Comparison of ENCODE assay signal across 1 cellular context in the genomic region with DNA sequence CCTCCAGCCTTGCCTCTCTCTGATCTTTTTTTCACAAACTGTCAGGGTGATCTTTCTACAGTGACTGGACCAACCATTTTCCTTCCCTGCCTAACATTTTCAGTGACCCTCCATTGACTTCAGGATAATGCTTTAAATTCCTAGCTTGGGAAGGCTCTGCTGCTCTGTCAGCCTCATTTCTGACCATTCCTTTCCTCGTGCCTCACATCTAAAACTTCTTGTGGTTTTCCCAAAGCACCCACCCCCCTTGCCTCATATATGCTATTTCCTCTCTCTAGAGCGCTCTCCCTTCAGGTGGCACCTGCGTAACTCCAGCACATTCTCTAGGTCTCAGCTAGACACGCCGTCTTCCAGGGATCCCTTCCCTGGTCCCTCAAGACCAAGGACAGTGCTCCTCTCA.
TF ChIP-seq lines count a peak whose summit lies in the region.

No MANE protein-coding gene starts in this region.

TF ChIP-seq in GM23338, 12 proteins besides CTCF, POLR2A, EP300 and RAD21 (continued from another document):
- TF ChIP-seq, protein P1, sequence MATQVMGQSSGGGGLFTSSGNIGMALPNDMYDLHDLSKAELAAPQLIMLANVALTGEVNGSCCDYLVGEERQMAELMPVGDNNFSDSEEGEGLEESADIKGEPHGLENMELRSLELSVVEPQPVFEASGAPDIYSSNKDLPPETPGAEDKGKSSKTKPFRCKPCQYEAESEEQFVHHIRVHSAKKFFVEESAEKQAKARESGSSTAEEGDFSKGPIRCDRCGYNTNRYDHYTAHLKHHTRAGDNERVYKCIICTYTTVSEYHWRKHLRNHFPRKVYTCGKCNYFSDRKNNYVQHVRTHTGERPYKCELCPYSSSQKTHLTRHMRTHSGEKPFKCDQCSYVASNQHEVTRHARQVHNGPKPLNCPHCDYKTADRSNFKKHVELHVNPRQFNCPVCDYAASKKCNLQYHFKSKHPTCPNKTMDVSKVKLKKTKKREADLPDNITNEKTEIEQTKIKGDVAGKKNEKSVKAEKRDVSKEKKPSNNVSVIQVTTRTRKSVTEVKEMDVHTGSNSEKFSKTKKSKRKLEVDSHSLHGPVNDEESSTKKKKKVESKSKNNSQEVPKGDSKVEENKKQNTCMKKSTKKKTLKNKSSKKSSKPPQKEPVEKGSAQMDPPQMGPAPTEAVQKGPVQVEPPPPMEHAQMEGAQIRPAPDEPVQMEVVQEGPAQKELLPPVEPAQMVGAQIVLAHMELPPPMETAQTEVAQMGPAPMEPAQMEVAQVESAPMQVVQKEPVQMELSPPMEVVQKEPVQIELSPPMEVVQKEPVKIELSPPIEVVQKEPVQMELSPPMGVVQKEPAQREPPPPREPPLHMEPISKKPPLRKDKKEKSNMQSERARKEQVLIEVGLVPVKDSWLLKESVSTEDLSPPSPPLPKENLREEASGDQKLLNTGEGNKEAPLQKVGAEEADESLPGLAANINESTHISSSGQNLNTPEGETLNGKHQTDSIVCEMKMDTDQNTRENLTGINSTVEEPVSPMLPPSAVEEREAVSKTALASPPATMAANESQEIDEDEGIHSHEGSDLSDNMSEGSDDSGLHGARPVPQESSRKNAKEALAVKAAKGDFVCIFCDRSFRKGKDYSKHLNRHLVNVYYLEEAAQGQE (IDR thresholded peaks at IDR 0.05; ENCODE audit: unreplicated experiment) = no peak
- TF ChIP-seq, protein P2, sequence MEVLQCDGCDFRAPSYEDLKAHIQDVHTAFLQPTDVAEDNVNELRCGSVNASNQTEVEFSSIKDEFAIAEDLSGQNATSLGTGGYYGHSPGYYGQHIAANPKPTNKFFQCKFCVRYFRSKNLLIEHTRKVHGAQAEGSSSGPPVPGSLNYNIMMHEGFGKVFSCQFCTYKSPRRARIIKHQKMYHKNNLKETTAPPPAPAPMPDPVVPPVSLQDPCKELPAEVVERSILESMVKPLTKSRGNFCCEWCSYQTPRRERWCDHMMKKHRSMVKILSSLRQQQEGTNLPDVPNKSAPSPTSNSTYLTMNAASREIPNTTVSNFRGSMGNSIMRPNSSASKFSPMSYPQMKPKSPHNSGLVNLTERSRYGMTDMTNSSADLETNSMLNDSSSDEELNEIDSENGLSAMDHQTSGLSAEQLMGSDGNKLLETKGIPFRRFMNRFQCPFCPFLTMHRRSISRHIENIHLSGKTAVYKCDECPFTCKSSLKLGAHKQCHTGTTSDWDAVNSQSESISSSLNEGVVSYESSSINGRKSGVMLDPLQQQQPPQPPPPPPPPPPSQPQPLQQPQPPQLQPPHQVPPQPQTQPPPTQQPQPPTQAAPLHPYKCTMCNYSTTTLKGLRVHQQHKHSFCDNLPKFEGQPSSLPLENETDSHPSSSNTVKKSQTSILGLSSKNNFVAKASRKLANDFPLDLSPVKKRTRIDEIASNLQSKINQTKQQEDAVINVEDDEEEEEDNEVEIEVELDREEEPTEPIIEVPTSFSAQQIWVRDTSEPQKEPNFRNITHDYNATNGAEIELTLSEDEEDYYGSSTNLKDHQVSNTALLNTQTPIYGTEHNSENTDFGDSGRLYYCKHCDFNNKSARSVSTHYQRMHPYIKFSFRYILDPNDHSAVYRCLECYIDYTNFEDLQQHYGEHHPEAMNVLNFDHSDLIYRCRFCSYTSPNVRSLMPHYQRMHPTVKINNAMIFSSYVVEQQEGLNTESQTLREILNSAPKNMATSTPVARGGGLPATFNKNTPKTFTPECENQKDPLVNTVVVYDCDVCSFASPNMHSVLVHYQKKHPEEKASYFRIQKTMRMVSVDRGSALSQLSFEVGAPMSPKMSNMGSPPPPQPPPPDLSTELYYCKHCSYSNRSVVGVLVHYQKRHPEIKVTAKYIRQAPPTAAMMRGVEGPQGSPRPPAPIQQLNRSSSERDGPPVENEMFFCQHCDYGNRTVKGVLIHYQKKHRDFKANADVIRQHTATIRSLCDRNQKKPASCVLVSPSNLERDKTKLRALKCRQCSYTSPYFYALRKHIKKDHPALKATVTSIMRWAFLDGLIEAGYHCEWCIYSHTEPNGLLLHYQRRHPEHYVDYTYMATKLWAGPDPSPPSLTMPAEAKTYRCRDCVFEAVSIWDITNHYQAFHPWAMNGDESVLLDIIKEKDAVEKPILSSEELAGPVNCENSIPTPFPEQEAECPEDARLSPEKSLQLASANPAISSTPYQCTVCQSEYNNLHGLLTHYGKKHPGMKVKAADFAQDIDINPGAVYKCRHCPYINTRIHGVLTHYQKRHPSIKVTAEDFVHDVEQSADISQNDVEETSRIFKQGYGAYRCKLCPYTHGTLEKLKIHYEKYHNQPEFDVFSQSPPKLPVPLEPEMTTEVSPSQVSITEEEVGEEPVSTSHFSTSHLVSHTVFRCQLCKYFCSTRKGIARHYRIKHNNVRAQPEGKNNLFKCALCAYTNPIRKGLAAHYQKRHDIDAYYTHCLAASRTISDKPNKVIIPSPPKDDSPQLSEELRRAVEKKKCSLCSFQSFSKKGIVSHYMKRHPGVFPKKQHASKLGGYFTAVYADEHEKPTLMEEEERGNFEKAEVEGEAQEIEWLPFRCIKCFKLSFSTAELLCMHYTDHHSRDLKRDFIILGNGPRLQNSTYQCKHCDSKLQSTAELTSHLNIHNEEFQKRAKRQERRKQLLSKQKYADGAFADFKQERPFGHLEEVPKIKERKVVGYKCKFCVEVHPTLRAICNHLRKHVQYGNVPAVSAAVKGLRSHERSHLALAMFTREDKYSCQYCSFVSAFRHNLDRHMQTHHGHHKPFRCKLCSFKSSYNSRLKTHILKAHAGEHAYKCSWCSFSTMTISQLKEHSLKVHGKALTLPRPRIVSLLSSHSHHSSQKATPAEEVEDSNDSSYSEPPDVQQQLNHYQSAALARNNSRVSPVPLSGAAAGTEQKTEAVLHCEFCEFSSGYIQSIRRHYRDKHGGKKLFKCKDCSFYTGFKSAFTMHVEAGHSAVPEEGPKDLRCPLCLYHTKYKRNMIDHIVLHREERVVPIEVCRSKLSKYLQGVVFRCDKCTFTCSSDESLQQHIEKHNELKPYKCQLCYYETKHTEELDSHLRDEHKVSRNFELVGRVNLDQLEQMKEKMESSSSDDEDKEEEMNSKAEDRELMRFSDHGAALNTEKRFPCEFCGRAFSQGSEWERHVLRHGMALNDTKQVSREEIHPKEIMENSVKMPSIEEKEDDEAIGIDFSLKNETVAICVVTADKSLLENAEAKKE (CRISPR knock-in tag; IDR thresholded peaks at IDR 0.05) = no peak
- TF ChIP-seq NANOG (IDR thresholded peaks at IDR 0.05; ENCODE audit: borderline replicate concordance) (no peak), POLR2AphosphoS5 (IDR thresholded peaks at IDR 0.05; ENCODE audit: low read depth) (no peak), ZNF114 (CRISPR knock-in tag; IDR thresholded peaks at IDR 0.05) (no peak), EZH2phosphoT487 (IDR thresholded peaks at IDR 0.05; ENCODE audit: unreplicated experiment) (no peak), JUNB (IDR thresholded peaks at IDR 0.05; ENCODE audit: unreplicated experiment) (no peak), EZH2 (IDR thresholded peaks at IDR 0.05; ENCODE audit: low read depth, unreplicated experiment) (no peak), STAT1 (IDR thresholded peaks at IDR 0.05; ENCODE audit: unreplicated experiment) (no peak)
- TF ChIP-seq, protein P3, sequence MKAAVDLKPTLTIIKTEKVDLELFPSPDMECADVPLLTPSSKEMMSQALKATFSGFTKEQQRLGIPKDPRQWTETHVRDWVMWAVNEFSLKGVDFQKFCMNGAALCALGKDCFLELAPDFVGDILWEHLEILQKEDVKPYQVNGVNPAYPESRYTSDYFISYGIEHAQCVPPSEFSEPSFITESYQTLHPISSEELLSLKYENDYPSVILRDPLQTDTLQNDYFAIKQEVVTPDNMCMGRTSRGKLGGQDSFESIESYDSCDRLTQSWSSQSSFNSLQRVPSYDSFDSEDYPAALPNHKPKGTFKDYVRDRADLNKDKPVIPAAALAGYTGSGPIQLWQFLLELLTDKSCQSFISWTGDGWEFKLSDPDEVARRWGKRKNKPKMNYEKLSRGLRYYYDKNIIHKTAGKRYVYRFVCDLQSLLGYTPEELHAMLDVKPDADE (IDR thresholded peaks at IDR 0.05) = no peak
